Comparison of ENCODE assay signal across 19 cellular contexts in genomic region chr11:9660886-9661285, GRCh38. TPM values are rescaled to one million over a fixed set of nuclear protein-coding genes. Genes with fewer than 3 reads are reported as not detected.
DNase-seq lines count a peak whose midpoint lies in the region; ATAC-seq and TF ChIP-seq lines count a peak whose summit lies in the region.
"Had no signal": no experiment of that assay in that cellular context is flagged by ENCODE, and none has a peak within 500 bp of the region (broad histone marks: within the 10 kb centered on the region; RNA-seq: fewer than 3 reads in every experiment).

No MANE protein-coding gene starts in this region.

- H3K4me3 ChIP-seq in ovary, result no peak overlapping the region
- H3K4me3 ChIP-seq: left ventricle myocardium inferior, SJSA1 had no signal

- TF ChIP-seq CTCF in CD4-positive, alpha-beta T cell (IDR thresholded peaks at IDR 0.05), result no peak
- TF ChIP-seq CTCF in ovary (IDR thresholded peaks at IDR 0.05), result no peak

- H3K9me3 ChIP-seq in CD4-positive, alpha-beta T cell (ENCODE audit: control insufficient read depth, low read length), result peaks cover 9% of the 10 kb centered on the region
- H3K9me3 ChIP-seq in ovary, result no peaks in the 10 kb centered on the region

- H3K4me3 Mint-ChIP-seq in CD4-positive, alpha-beta T cell, result peak overlapping the region; percentile 82
- H3K4me3 Mint-ChIP-seq: H9 had no signal

- no peak for DNase-seq in CD4-positive, alpha-beta T cell
- DNase-seq in HPDE6-E6E7 (ENCODE audit: extremely low spot score) (peak; percentile 48), RKO (ENCODE audit: low spot score) (peak; percentile 34), iris pigment epithelial cell (ENCODE audit: low read depth) (peak; percentile 68), ovary (no peak)
- DNase-seq: activated CD8-positive, alpha-beta memory T cell treated with anti-CD3 and anti-CD28 coated beads, Interleukin-2, amount 50 U/mL, for 4 hours; activated naive CD4-positive, alpha-beta T cell; aorta; DMS 273 treated with DMSO at 0.1 percent for 48 hours; H9; Kasumi-1; left ventricle myocardium inferior; NCI-H146; NCI-H446; stimulated activated CD4-positive, alpha-beta T cell treated with anti-CD3 and anti-CD28 coated beads, Interleukin-4, amount 100 ng/mL, for 1 hour had no signal

- H3K27me3 ChIP-seq in CD4-positive, alpha-beta T cell (ENCODE audit: control insufficient read depth, insufficient read depth, low read length), result peaks cover 11% of the 10 kb centered on the region
- no peaks in the 10 kb centered on the region for H3K27me3 ChIP-seq in ovary
- H3K27me3 ChIP-seq: SJSA1 had no signal

- POLR2A ChIA-PET in CD4-positive, alpha-beta T cell (lab: Charles Lee), result no interaction called here

- no peak overlapping the region for H3K27ac Mint-ChIP-seq in CD4-positive, alpha-beta T cell
- H3K27ac Mint-ChIP-seq: H9 had no signal

- no peaks in the 10 kb centered on the region for H3K36me3 ChIP-seq in ovary

- ATAC-seq in CD4-positive, alpha-beta T cell (ENCODE audit: poor library complexity), result no peak
- ATAC-seq in HG03521 (IDR thresholded peaks at IDR 0.05; ENCODE audit: unreplicated experiment) (no peak), GM19395 (IDR thresholded peaks at IDR 0.05; ENCODE audit: unreplicated experiment) (no peak)

- peaks cover 1% of the 10 kb centered on the region for H3K4me1 ChIP-seq in ovary (ENCODE audit: insufficient read depth)

- TF ChIP-seq EP300 in ovary (IDR thresholded peaks at IDR 0.05), result no peak

- H3K27ac ChIP-seq in CD4-positive, alpha-beta T cell (ENCODE audit: low read depth, low read length), result no peak overlapping the region
- H3K27ac ChIP-seq in ovary, result no peak overlapping the region
- H3K27ac ChIP-seq: epithelial cell of prostate, left ventricle myocardium inferior, SJSA1 had no signal

- peaks cover 6% of the 10 kb centered on the region for H3K9me3 Mint-ChIP-seq in CD4-positive, alpha-beta T cell

- CTCF ChIA-PET in CD4-positive, alpha-beta T cell (lab: Charles Lee), result no interaction called here

- TF ChIP-seq POLR2A in ovary (IDR thresholded peaks at IDR 0.05), result no peak

- peaks cover 30% of the 10 kb centered on the region for H3K27me3 Mint-ChIP-seq in CD4-positive, alpha-beta T cell

- 92 to 99% (median 98%) methylated on average over 3 of the region's 3 CpGs for WGBS in ovary, 3 donors

- intact Hi-C loops in CD4-positive, alpha-beta T cell (cut with DNase I, micrococcal nuclease), result loop anchor here (5.0 to 10.0 kb wide), 2 partner anchors 49 to 976 kb away; partner anchors contain the start of genes RPL27A (in 1 of the 2) and TRIM66 (in 1 of the 2)
- intact Hi-C loops in ovary (cut with DNase I), result no loop called here

- peaks cover 11% of the 10 kb centered on the region for H3K4me1 Mint-ChIP-seq in CD4-positive, alpha-beta T cell (ENCODE audit: low read depth)

- H3K36me3 Mint-ChIP-seq in CD4-positive, alpha-beta T cell (ENCODE audit: low read depth), result peaks cover 7% of the 10 kb centered on the region

RNA-seq across cellular contexts. Expression of gene SWAP70, which starts 3.0 kb away (rescaled TPM):
- total RNA-seq in CD4-positive, alpha-beta T cell, result 1 to 10 TPM; 4.0 to 4.1 TPM
- total RNA-seq in ovary, result 10 to 100 TPM; 14.1 to 23.7 (median 19.8) TPM
- 10 to 100 TPM; 14.5 to 23.0 TPM for polyA plus RNA-seq in ovary

Comparison
In these comparisons a context has a peak if more than half of its experiments do, and no peak if none do; other contexts are left out.
1. DNase-seq: peak in HPDE6-E6E7 (single experiment), RKO (single experiment) and iris pigment epithelial cell (single experiment); none in CD4-positive, alpha-beta T cell (0 of 10) and ovary (0 of 5).
2. intact Hi-C loops: an anchor here in CD4-positive, alpha-beta T cell (5.0 to 10.0 kb wide); none called in ovary.